Comparison of ENCODE assay signal across 7 cellular contexts in genomic region chr2:148643998-148644884, GRCh38.
A peak's percentile ranks its signal among the peaks of the same experiment; 100 is the strongest.
DNase-seq lines count a peak whose midpoint lies in the region; ATAC-seq and TF ChIP-seq lines count a peak whose summit lies in the region.

TSS of gene EPC2 (plus strand) at chr2:148644751. CDS start at chr2:148645018, 267 bp downstream.

- H3K4me3 ChIP-seq in retinal pigment epithelial cell (ENCODE audit: low read length) = peak within 1 kb of the TSS; percentile 93

- TF ChIP-seq CTCF in retinal pigment epithelial cell (conservative IDR thresholded peaks at IDR 0.05; ENCODE audit: low read depth, low read length) = no peak

- DNase-seq in NCI-H187 (lab: John Stamatoyannopoulos, UW) = peak; percentile 58 to 75
- peak; percentile 69 for DNase-seq in T1000 (lab: John Stamatoyannopoulos, UW)
- DNase-seq in astrocyte of the hippocampus (ENCODE audit: low read depth, low spot score) = peak; percentile 96
- DNase-seq in hippocampal formation (lab: John Stamatoyannopoulos, UW) = peak; percentile 78 to 92
- DNase-seq in retinal pigment epithelial cell (ENCODE audit: low read depth) = peak; percentile 48

- ATAC-seq in GM18502 (IDR thresholded peaks at IDR 0.05; ENCODE audit: poor library complexity, unreplicated experiment) (peak; percentile 64), HG02870 (IDR thresholded peaks at IDR 0.05; ENCODE audit: unreplicated experiment) (peak; percentile 43)

Comparison
In these comparisons a context has a peak if more than half of its experiments do, and no peak if none do; other contexts are left out.
1. Peak in every context shown above with its lines: DNase-seq, ATAC-seq and H3K4me3 ChIP-seq.